ENCODE assay signal across 8 cellular contexts in genomic region chr13:113209336-113209879, GRCh38. TPM values are rescaled to one million over a fixed set of nuclear protein-coding genes. Genes with fewer than 3 reads are reported as not detected.
A peak's percentile ranks its signal among the peaks of the same experiment; 100 is the strongest.
DNase-seq lines count a peak whose midpoint lies in the region; ATAC-seq and TF ChIP-seq lines count a peak whose summit lies in the region.

TSS of gene CUL4A (plus strand) at chr13:113209613. CDS start at chr13:113209628, 15 bp downstream.

- H2AFZ ChIP-seq in SK-N-SH (ENCODE audit: low read depth), result peak within 1 kb of the TSS; percentile 65; the same call in 1 of the 2 replicates

- no peak for TF ChIP-seq EP300 in SK-N-SH (IDR thresholded peaks at IDR 0.05; ENCODE audit: borderline replicate concordance in 1 of 2, low read depth in 1 of 2, low read length in 1 of 2)

- H3K9me2 ChIP-seq in SK-N-SH, result no peaks in the 10 kb centered on the region

- peaks cover 54% of the 10 kb centered on the region for H4K20me1 ChIP-seq in SK-N-SH (ENCODE audit: insufficient read depth)

- ATAC-seq in GM21529 (IDR thresholded peaks at IDR 0.05; ENCODE audit: unreplicated experiment), result peak; percentile 44
- peak; percentile 53 for ATAC-seq in activated naive CD8-positive, alpha-beta T cell treated with anti-CD3 and anti-CD28 coated beads, Interleukin-2, amount 50 U/mL, for 24 hours

- POLR2A ChIA-PET in SK-N-SH (lab: Yijun Ruan, JAX), result interaction anchor here (0.5 to 2.0 kb wide), 5 partner anchors 22 to 208 kb away, joined by 3 to 9 read pairs (median 3); partner anchors contain the start of genes F10 and LAMP1

- TF ChIP-seq RAD21 in SK-N-SH (IDR thresholded peaks at IDR 0.05; ENCODE audit: low read length), result no peak

- peak within 1 kb of the TSS; percentile 93 to 97 for H3K27ac ChIP-seq in SK-N-SH (ENCODE audit: low read depth in 2 of 2, low read length in 1 of 2)

- no peaks in the 10 kb centered on the region for H3K27me3 ChIP-seq in SK-N-SH (ENCODE audit: insufficient read depth)

- peaks cover 20 to 33% of the 10 kb centered on the region in 2 experiments for H3K36me3 ChIP-seq in SK-N-SH (replicated peaks in 1 of 2; ENCODE audit: control insufficient read depth in 1 of 2, insufficient read depth in 2 of 2, low read length in 1 of 2)

- peaks cover 5% of the 10 kb centered on the region for H3F3A ChIP-seq in SK-N-SH (replicated peaks; ENCODE audit: insufficient read depth)

- peaks cover 46 to 57% (median 51%) of the 10 kb centered on the region in 3 donors for H3K4me1 Mint-ChIP-seq in IgD-negative memory B cell
- H3K4me1 Mint-ChIP-seq in activated naive CD8-positive, alpha-beta T cell treated with anti-CD3 and anti-CD28 coated beads, Interleukin-2, amount 50 U/mL, for 24 hours, result peaks cover 46% of the 10 kb centered on the region
- H3K4me1 Mint-ChIP-seq in type B pancreatic cell (ENCODE audit: unreplicated experiment), result peaks cover 35% of the 10 kb centered on the region

- peaks cover 87% of the 10 kb centered on the region for H3K79me2 ChIP-seq in SK-N-SH (ENCODE audit: insufficient read depth)

- H3K27ac Mint-ChIP-seq in IgD-negative memory B cell (peak within 1 kb of the TSS; percentile 81 to 95 (median 90)), type B pancreatic cell (peak within 1 kb of the TSS; percentile 93)
- H3K27ac Mint-ChIP-seq in activated naive CD8-positive, alpha-beta T cell treated with anti-CD3 and anti-CD28 coated beads, Interleukin-2, amount 50 U/mL, for 24 hours, result peak within 1 kb of the TSS; percentile 86

- intact Hi-C loops in cardiac septum (cut with DNase I), result loop anchor here (2.0 kb wide), 1 partner anchor 57 kb away; no protein-coding TSS in a partner anchor

- H3K4me1 ChIP-seq in SK-N-SH (ENCODE audit: control insufficient read depth in 1 of 2, insufficient read depth in 2 of 2, low read depth in 1 of 2, low read length in 1 of 2), result peaks cover 11 to 27% of the 10 kb centered on the region in 2 experiments

- TF ChIP-seq CTCF in SK-N-SH (IDR thresholded peaks at IDR 0.05) (no peak), type B pancreatic cell (conservative IDR thresholded peaks at IDR 0.05) (no peak)

- H3K9me3 ChIP-seq in SK-N-SH, result no peaks in the 10 kb centered on the region

- H3K27me3 Mint-ChIP-seq in IgD-negative memory B cell (no peaks in the 10 kb centered on the region), type B pancreatic cell (no peaks in the 10 kb centered on the region)
- no peaks in the 10 kb centered on the region for H3K27me3 Mint-ChIP-seq in activated naive CD8-positive, alpha-beta T cell treated with anti-CD3 and anti-CD28 coated beads, Interleukin-2, amount 50 U/mL, for 24 hours

- H3K4me3 ChIP-seq in SK-N-SH (ENCODE audit: low read depth in 2 of 2, low read length in 1 of 2), result peak within 1 kb of the TSS; percentile 89 to 97

- H3K9me3 Mint-ChIP-seq in IgD-negative memory B cell (no peaks in the 10 kb centered on the region), type B pancreatic cell (no peaks in the 10 kb centered on the region)
- H3K9me3 Mint-ChIP-seq in activated naive CD8-positive, alpha-beta T cell treated with anti-CD3 and anti-CD28 coated beads, Interleukin-2, amount 50 U/mL, for 24 hours, result no peaks in the 10 kb centered on the region

- H3K36me3 Mint-ChIP-seq in IgD-negative memory B cell (no peaks in the 10 kb centered on the region), type B pancreatic cell (peaks cover 14% of the 10 kb centered on the region)
- peaks cover 48% of the 10 kb centered on the region for H3K36me3 Mint-ChIP-seq in activated naive CD8-positive, alpha-beta T cell treated with anti-CD3 and anti-CD28 coated beads, Interleukin-2, amount 50 U/mL, for 24 hours (ENCODE audit: low read depth)

- peak within 1 kb of the TSS; percentile 98 for H3K9ac ChIP-seq in SK-N-SH

- H3K4me3 Mint-ChIP-seq in IgD-negative memory B cell (peak within 1 kb of the TSS; percentile 90 to 96 (median 90)), type B pancreatic cell (peak within 1 kb of the TSS; percentile 92)
- peak within 1 kb of the TSS; percentile 95 for H3K4me3 Mint-ChIP-seq in activated naive CD8-positive, alpha-beta T cell treated with anti-CD3 and anti-CD28 coated beads, Interleukin-2, amount 50 U/mL, for 24 hours

- DNase-seq in EL (peak; percentile 85), SK-N-SH (peak; percentile 90), cardiac septum (ENCODE audit: low spot score) (peak; percentile 92), pons (ENCODE audit: low spot score) (peak; percentile 43), type B pancreatic cell (ENCODE audit: extremely low spot score, unreplicated experiment) (no peak)
- DNase-seq in activated naive CD8-positive, alpha-beta T cell treated with anti-CD3 and anti-CD28 coated beads, Interleukin-2, amount 50 U/mL, for 24 hours, result peak; percentile 81

- H3K4me2 ChIP-seq in SK-N-SH, result peak within 1 kb of the TSS; percentile 86

- CTCF ChIA-PET in SK-N-SH (lab: Yijun Ruan, JAX), result interaction anchor here (0.7 to 2.6 kb wide), 6 partner anchors 9 to 266 kb away, joined by 3 to 7 read pairs (median 4); no protein-coding TSS in a partner anchor

- WGBS in SK-N-SH (ENCODE audit: low lambda C conversion rate), result no CpG with 5 or more reads among the region's 81 CpGs

TF ChIP-seq in SK-N-SH, 30 proteins besides CTCF, POLR2A, EP300 and RAD21:
- TF ChIP-seq POLR2AphosphoS5 (IDR thresholded peaks at IDR 0.05; ENCODE audit: low read depth, low read length) (peak; percentile 27; the same call in 1 of the 2 replicates), MAX (IDR thresholded peaks at IDR 0.05; ENCODE audit: low read depth) (no peak), GATA2 (CRISPR knock-in tag; IDR thresholded peaks at IDR 0.05) (no peak), TAF1 (IDR thresholded peaks at IDR 0.05; ENCODE audit: borderline replicate concordance, low read depth, low read length) (0 out of 2 replicates have a peak, but pooled peaks have one; percentile 19), USF1 (IDR thresholded peaks at IDR 0.05; ENCODE audit: borderline replicate concordance, low read depth) (no peak), RCOR1 (IDR thresholded peaks at IDR 0.05; ENCODE audit: low read length) (no peak)
- TF ChIP-seq, protein P1, sequence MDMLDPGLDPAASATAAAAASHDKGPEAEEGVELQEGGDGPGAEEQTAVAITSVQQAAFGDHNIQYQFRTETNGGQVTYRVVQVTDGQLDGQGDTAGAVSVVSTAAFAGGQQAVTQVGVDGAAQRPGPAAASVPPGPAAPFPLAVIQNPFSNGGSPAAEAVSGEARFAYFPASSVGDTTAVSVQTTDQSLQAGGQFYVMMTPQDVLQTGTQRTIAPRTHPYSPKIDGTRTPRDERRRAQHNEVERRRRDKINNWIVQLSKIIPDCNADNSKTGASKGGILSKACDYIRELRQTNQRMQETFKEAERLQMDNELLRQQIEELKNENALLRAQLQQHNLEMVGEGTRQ (IDR thresholded peaks at IDR 0.05; ENCODE audit: borderline replicate concordance, low read depth, low read length), result no peak
TF ChIP-seq in SK-N-SH: peak in this region for 2.

RNA-seq across cellular contexts. Expression of gene CUL4A, which starts in this region (rescaled TPM):
- polyA plus RNA-seq in IgD-negative memory B cell (42.6 TPM), SK-N-SH (2012; rRNA removed) (44.5 and 51.2 TPM in 2 replicates)
- polyA plus RNA-seq in SK-N-SH (2012; cell fraction: cytosol; rRNA removed), result 46.9 and 54.1 TPM in 2 replicates
- polyA plus RNA-seq in SK-N-SH (2012; cell fraction: nucleus; rRNA removed), result 98.2 and 109 TPM in 2 replicates
- total RNA-seq in cardiac septum (92.5 TPM), type B pancreatic cell (ENCODE audit: low replicate concordance) (64.6 and 69.9 TPM in 2 replicates)
